14 cellular contexts compared by ENCODE assay signal in the genomic region with DNA sequence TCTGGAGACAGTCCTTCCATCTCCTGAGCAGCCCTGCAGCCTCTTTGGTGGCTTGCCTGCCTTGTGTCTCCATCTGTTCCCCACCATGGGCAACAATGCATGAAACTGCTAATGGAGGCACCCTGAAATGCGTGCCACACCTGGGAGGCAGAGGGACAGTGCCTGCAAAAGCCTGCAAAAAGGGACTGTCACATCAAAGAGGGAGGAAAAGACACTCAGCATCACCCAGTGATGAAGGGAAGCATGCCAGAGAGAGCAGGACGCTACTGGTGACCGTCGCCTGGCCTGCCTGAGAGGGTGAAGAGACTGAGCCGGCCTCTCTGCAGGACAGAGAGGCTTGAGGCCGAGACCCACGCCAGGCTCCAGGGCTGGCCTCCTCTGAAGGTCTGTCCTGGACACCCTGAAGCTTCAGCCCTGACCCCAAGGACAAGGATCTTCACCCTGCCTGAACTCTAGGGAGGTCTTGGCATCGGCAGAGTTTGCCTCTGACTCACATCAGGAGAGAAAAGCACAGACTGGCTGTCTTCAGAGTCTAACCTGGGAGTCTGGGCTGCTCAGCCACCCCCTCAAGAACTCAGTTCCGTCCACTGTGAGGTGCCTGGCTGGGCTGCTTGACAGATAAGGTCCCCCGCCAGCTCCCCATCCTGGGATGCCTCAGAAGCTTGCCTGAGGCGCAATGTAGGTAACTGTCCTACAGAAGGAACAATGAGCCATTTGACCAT. TPM values are rescaled to one million over a fixed set of nuclear protein-coding genes. Genes with fewer than 3 reads are reported as not detected.
A peak's percentile ranks its signal among the peaks of the same experiment; 100 is the strongest.
DNase-seq lines count a peak whose midpoint lies in the region; ATAC-seq lines count a peak whose summit lies in the region.
"Had no signal": no experiment of that assay in that cellular context is flagged by ENCODE, and none has a peak within 500 bp of the region (broad histone marks: within the 10 kb centered on the region; RNA-seq: fewer than 3 reads in every experiment).

No MANE protein-coding gene starts in this region.

- H3K79me1 ChIP-seq in trophoblast cell (ENCODE audit: low read length) = no peaks in the 10 kb centered on the region

- H3K18ac ChIP-seq in trophoblast cell (ENCODE audit: low read length) = no peak overlapping the region

- peak overlapping the region in 2 of 10 experiments; percentile 1 to 18; a peak in 1 of 20 replicates for H3K4me3 ChIP-seq in BLaER1 treated with 17β-estradiol and CSF1 and Interleukin-3, amounts not matched to agents 10 nM and 100 nM
- H3K4me3 ChIP-seq in right cardiac atrium (ENCODE audit: low read length) = no peak overlapping the region
- H3K4me3 ChIP-seq in trophoblast cell (ENCODE audit: low read depth, low read length) = no peak overlapping the region

- H4K20me1 ChIP-seq in BLaER1 treated with 17β-estradiol and CSF1 and Interleukin-3, amounts not matched to agents 10 nM and 100 nM = peaks cover 94 to 100% (median 100%) of the 10 kb centered on the region in 11 experiments

- H3K36me3 ChIP-seq in BLaER1 treated with 17β-estradiol and CSF1 and Interleukin-3, amounts not matched to agents 10 nM and 100 nM = peaks cover 5 to 99% (median 43%) of the 10 kb centered on the region in 11 experiments; a peak in 19 of 22 replicates
- H3K36me3 ChIP-seq in trophoblast cell (ENCODE audit: control insufficient read depth in 1 of 2, insufficient read depth in 2 of 2, low read length in 2 of 2) = no peaks in the 10 kb centered on the region

- ATAC-seq in GM18909 (IDR thresholded peaks at IDR 0.05; ENCODE audit: poor library complexity, unreplicated experiment) (peak; percentile 2), HG03469 (IDR thresholded peaks at IDR 0.05; ENCODE audit: unreplicated experiment) (peak; percentile 2), right cardiac atrium (no peak), GM19463 (IDR thresholded peaks at IDR 0.05; ENCODE audit: unreplicated experiment) (no peak)

- no peak overlapping the region for H4K8ac ChIP-seq in trophoblast cell (ENCODE audit: low read depth, low read length)

- no peak overlapping the region for H2BK120ac ChIP-seq in trophoblast cell (ENCODE audit: insufficient read depth, low read length, poor library complexity)

- no peak overlapping the region for H2BK12ac ChIP-seq in trophoblast cell (ENCODE audit: low read length)

- peak overlapping the region in 4 of 11 experiments; percentile 4 to 44 (median 32); a peak in 4 of 22 replicates for H3K9ac ChIP-seq in BLaER1 treated with 17β-estradiol and CSF1 and Interleukin-3, amounts not matched to agents 10 nM and 100 nM
- no peak overlapping the region for H3K9ac ChIP-seq in trophoblast cell (ENCODE audit: low read length)

- no peaks in the 10 kb centered on the region for H3K79me2 ChIP-seq in trophoblast cell (ENCODE audit: control insufficient read depth, insufficient read depth, low read length, poor library complexity)

- DNase-seq in right cardiac atrium (no peak), NOMO-1 treated with dmso at 0.1 percent for 144 hours (lab: John Stamatoyannopoulos, UW; ENCODE audit: unreplicated experiment) (no peak), HuH-7.5 (ENCODE audit: low spot score) (no peak), trophoblast cell (no peak)
- DNase-seq: activated gamma-delta T cell treated with Interleukin-2 at 50 U/mL for 16 hours, AML-193, KG1, kidney glomerular epithelial cell, NCI-H2171 treated with DMSO at 0.1 percent for 48 hours, nephron progenitor cell had no signal

- peak overlapping the region in 3 of 11 experiments; percentile 11 to 24 (median 17); a peak in 4 of 22 replicates for H3K27ac ChIP-seq in BLaER1 treated with 17β-estradiol and CSF1 and Interleukin-3, amounts not matched to agents 10 nM and 100 nM
- peak overlapping the region; percentile 76 for H3K27ac ChIP-seq in right cardiac atrium (ENCODE audit: low read length)
- H3K27ac ChIP-seq in trophoblast cell (ENCODE audit: low read depth, low read length) = no peak overlapping the region

- peaks cover 26 to 100% (median 96%) of the 10 kb centered on the region in 10 experiments for H3K4me1 ChIP-seq in BLaER1 treated with 17β-estradiol and CSF1 and Interleukin-3, amounts not matched to agents 10 nM and 100 nM
- H3K4me1 ChIP-seq in right cardiac atrium (ENCODE audit: control insufficient read depth, insufficient read depth, low read length) (peaks cover 13% of the 10 kb centered on the region), trophoblast cell (ENCODE audit: control insufficient read depth in 1 of 2, insufficient read depth in 2 of 2, low read length in 2 of 2) (peaks cover 17 to 29% of the 10 kb centered on the region in 2 experiments)

- intact Hi-C loops in right cardiac atrium (cut with DNase I) = no loop called here

- H3K23ac ChIP-seq in trophoblast cell (ENCODE audit: low read length) = no peak overlapping the region

- peaks cover 0 to under 1% (median 0%) of the 10 kb centered on the region in 11 experiments; a peak in 1 of 22 replicates for H3K27me3 ChIP-seq in BLaER1 treated with 17β-estradiol and CSF1 and Interleukin-3, amounts not matched to agents 10 nM and 100 nM
- H3K27me3 ChIP-seq in right cardiac atrium (ENCODE audit: control insufficient read depth, insufficient read depth) (no peaks in the 10 kb centered on the region), trophoblast cell (ENCODE audit: insufficient read depth, low read length) (no peaks in the 10 kb centered on the region)

- H3K14ac ChIP-seq in trophoblast cell (ENCODE audit: low read length) = no peak overlapping the region

- 78% methylated on average over 11 of the region's 11 CpGs for WGBS in right cardiac atrium
- no CpG with 5 or more reads among the region's 11 CpGs for WGBS in trophoblast cell (ENCODE audit: extremely low coverage, insufficient coverage, insufficient read length)

- H3K9me3 ChIP-seq in BLaER1 treated with 17β-estradiol and CSF1 and Interleukin-3, amounts not matched to agents 10 nM and 100 nM (replicated peaks in 1 of 11) = no peaks in the 10 kb centered on the region
- H3K9me3 ChIP-seq in right cardiac atrium (ENCODE audit: control insufficient read depth, low read length) (no peaks in the 10 kb centered on the region), trophoblast cell (ENCODE audit: insufficient read depth, low read depth, low read length) (no peaks in the 10 kb centered on the region)

- no peak overlapping the region for H2AFZ ChIP-seq in trophoblast cell (ENCODE audit: insufficient read depth, low read length, poor library complexity)

- H2AK5ac ChIP-seq in trophoblast cell (ENCODE audit: low read length) = no peak overlapping the region

- H3K4ac ChIP-seq in trophoblast cell (ENCODE audit: low read depth, low read length) = no peak overlapping the region

- H4K12ac ChIP-seq in trophoblast cell (ENCODE audit: low read depth, low read length) = no peak overlapping the region

- H4K91ac ChIP-seq in trophoblast cell (ENCODE audit: low read depth, low read length) = no peak overlapping the region

- H2BK5ac ChIP-seq in trophoblast cell (ENCODE audit: low read depth, low read length, poor library complexity) = no peak overlapping the region

- peak overlapping the region in 9 of 11 experiments; percentile 15 to 99 (median 71); a peak in 16 of 22 replicates for H3K4me2 ChIP-seq in BLaER1 treated with 17β-estradiol and CSF1 and Interleukin-3, amounts not matched to agents 10 nM and 100 nM
- H3K4me2 ChIP-seq in trophoblast cell (ENCODE audit: low read length) = no peak overlapping the region

RNA-seq across cellular contexts. Expression of gene ACSL1, which starts 8.1 kb away (rescaled TPM):
- 100 to 1,000 TPM in 2 of 4 donors, 10 to 100 TPM in 2; 94.6 to 149 (median 106) TPM for total RNA-seq in right cardiac atrium
- polyA plus RNA-seq in right cardiac atrium = 129 TPM
- 5.9 and 6.4 TPM in 2 replicates for polyA plus RNA-seq in trophoblast cell (2013)

Comparison
In these comparisons a context has a peak if more than half of its experiments do, and no peak if none do; other contexts are left out.
1. ATAC-seq: peak in GM18909 (single experiment) and HG03469 (single experiment); none in right cardiac atrium (0 of 2) and GM19463 (single experiment).